In the genomic region with DNA sequence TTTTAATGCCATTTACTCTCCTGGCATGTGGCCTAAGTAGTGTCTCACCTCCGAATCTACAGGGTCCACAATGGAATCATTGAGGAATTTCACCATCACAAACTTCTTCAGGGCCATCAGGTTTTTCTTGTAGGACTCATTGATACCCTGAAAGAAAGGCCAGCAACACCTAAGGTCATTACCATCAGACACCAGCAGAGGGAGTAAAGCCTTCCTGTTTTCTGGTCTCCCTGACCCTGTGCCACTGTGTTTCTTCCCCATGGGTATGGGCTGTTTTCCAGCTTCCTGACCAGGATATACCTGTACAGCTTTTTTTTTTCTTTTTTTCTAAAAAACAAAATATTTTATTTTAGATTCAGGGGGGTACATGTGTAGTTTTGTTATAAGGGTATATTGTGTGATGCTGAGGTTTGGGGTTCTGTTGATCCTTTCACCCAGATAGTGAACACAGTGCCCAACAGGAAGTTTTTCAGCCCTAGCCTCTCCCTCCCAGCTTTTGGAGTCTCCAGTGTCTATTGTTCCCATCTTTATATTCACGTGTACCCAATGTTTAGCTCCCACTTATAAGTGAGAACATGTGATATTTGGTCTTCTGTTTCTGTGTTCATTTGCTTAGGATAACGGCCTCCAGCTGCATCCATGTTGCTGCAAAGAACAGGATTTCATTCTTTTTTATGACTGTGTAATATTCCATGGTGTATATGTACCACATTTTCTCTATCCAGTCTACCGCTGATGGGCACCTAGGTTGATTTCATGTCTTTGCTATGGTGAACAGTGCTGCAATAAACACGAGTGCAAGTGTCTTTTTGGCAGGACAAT, we compare ENCODE assay signal across 9 cellular contexts.
A peak's percentile ranks its signal among the peaks of the same experiment; 100 is the strongest.
DNase-seq lines count a peak whose midpoint lies in the region; ATAC-seq and TF ChIP-seq lines count a peak whose summit lies in the region.
"Had no signal": no experiment of that assay in that cellular context is flagged by ENCODE, and none has a peak within 500 bp of the region (broad histone marks: within the 10 kb centered on the region; RNA-seq: fewer than 3 reads in every experiment).

No MANE protein-coding gene starts in this region.

- TF ChIP-seq POLR2A in NB4 (IDR thresholded peaks at IDR 0.05; ENCODE audit: extremely low read depth, insufficient read length): no peak

- peaks cover 8% of the 10 kb centered on the region for H3F3A ChIP-seq in SU-DHL-6 (ENCODE audit: insufficient read depth)

- no peak overlapping the region for H3K9ac ChIP-seq in SU-DHL-6 (ENCODE audit: low read length)

- in situ Hi-C loops in brain microvascular endothelial cell (cut with HindIII; ENCODE audit: low pct_ligation_motif_present, low sequenced_read_pairs): no loop called here

- no peak overlapping the region for H3K4me3 ChIP-seq in NB4 (ENCODE audit: low read depth, low read length)
- H3K4me3 ChIP-seq in SU-DHL-6 (ENCODE audit: insufficient read depth, low read length, poor library complexity, severe bottlenecking): no peak overlapping the region
- H3K4me3 ChIP-seq in brain microvascular endothelial cell (ENCODE audit: low read depth, low read length): no peak overlapping the region

- TF ChIP-seq CTCF in NB4 (IDR thresholded peaks at IDR 0.05; ENCODE audit: low read depth, low read length): peak; percentile 74
- TF ChIP-seq CTCF in SU-DHL-6 (IDR thresholded peaks at IDR 0.05; ENCODE audit: insufficient read depth, low read length, poor library complexity, severe bottlenecking): peak; percentile 50
- peak; percentile 84 for TF ChIP-seq CTCF in brain microvascular endothelial cell (IDR thresholded peaks at IDR 0.05; ENCODE audit: low read depth, low read length, missing control alignments)

- H2AFZ ChIP-seq in SU-DHL-6 (ENCODE audit: low read depth, low read length, severe bottlenecking): no peak overlapping the region

- DNase-seq in SIG-M5 treated with dmso at 0.1 percent for 504 hours (lab: John Stamatoyannopoulos, UW; ENCODE audit: unreplicated experiment) (peak; percentile 48), SIG-M5 (lab: John Stamatoyannopoulos, UW) (no peak), NB4 (ENCODE audit: low read depth) (peak; percentile 69), brain microvascular endothelial cell (peak; percentile 69), kidney glomerular epithelial cell (lab: John Stamatoyannopoulos, UW) (peak; percentile 53)
- DNase-seq in stimulated activated CD8-positive, alpha-beta memory T cell treated with anti-CD3 and anti-CD28 coated beads, Interleukin-4, amount 100 ng/mL, for 48 hours: peak; percentile 59

- no peaks in the 10 kb centered on the region for H3K27me3 ChIP-seq in SU-DHL-6 (ENCODE audit: low read length)
- H3K27me3 ChIP-seq in brain microvascular endothelial cell (replicated peaks): no peaks in the 10 kb centered on the region

- ATAC-seq in HG03108 (IDR thresholded peaks at IDR 0.05; ENCODE audit: unreplicated experiment): no peak

- no peak overlapping the region for H3K27ac ChIP-seq in SU-DHL-6 (ENCODE audit: low read depth, low read length)
- H3K27ac ChIP-seq in brain microvascular endothelial cell: no peak overlapping the region
- H3K27ac ChIP-seq: epithelial cell of prostate had no signal

- H3K36me3 ChIP-seq in SU-DHL-6 (ENCODE audit: low read length) (peaks cover 5% of the 10 kb centered on the region; the same call in 1 of the 2 replicates), brain microvascular endothelial cell (replicated peaks) (peaks cover 33% of the 10 kb centered on the region)

- no peaks in the 10 kb centered on the region for H3K9me3 ChIP-seq in SU-DHL-6 (ENCODE audit: insufficient read depth, low read length)

- no peaks in the 10 kb centered on the region for H4K20me1 ChIP-seq in SU-DHL-6 (ENCODE audit: low read depth, low read length)

- H3K4me2 ChIP-seq in SU-DHL-6 (ENCODE audit: low read depth, low read length, poor library complexity, severe bottlenecking): no peak overlapping the region

- H3K9me2 ChIP-seq in SU-DHL-6 (replicated peaks; ENCODE audit: insufficient read depth, low read length): no peaks in the 10 kb centered on the region

- no peaks in the 10 kb centered on the region for H3K79me2 ChIP-seq in SU-DHL-6 (ENCODE audit: insufficient read depth, low read length)
